ENCODE assay signal across 2 cellular contexts in the genomic region with DNA sequence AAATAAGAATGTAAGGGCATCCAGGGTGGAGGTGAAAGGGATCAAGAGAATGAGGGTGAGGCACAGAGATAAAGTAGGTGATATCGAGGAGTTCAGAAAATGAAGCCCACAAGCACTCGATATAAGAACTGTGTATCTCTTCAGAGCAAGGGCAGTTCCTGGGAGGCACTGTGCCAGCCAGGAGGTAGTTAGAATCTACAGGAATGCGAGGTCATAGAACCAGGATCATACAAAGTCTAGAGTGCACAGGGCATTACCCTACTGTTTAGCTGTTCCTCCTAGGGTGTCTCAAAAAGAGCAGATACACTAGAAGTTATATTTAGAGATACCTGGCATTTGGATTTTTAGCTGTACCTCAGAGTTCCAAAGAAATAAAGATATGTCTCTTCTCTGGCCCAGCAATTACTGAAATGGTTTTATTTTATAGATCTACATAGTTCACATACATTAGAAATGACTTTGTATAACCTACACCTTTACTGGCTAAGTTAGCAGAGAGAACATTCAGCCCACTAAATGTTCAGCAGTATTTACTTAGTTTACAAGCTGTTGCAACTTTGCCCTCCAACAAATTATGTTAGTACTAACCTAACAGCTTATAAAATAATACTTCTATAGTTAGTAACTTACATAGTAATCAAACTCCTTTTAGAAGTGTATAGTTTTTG.
TF ChIP-seq lines count a peak whose summit lies in the region.

No MANE protein-coding gene starts in this region.

TF ChIP-seq in HCT116, 20 proteins besides CTCF, POLR2A, EP300 and RAD21 (continued from another document):
- no peak for TF ChIP-seq ZBTB33 (IDR thresholded peaks at IDR 0.05; ENCODE audit: extremely low read depth, insufficient replicate concordance, low read length)
- no peak for TF ChIP-seq EZH2 (IDR thresholded peaks at IDR 0.05)

TF ChIP-seq in SK-N-SH treated with all-trans-retinoic acid at 6 μM for 48 hours, 23 proteins besides CTCF, POLR2A, EP300 and RAD21 (continued from another document):
- TF ChIP-seq, protein P1, sequence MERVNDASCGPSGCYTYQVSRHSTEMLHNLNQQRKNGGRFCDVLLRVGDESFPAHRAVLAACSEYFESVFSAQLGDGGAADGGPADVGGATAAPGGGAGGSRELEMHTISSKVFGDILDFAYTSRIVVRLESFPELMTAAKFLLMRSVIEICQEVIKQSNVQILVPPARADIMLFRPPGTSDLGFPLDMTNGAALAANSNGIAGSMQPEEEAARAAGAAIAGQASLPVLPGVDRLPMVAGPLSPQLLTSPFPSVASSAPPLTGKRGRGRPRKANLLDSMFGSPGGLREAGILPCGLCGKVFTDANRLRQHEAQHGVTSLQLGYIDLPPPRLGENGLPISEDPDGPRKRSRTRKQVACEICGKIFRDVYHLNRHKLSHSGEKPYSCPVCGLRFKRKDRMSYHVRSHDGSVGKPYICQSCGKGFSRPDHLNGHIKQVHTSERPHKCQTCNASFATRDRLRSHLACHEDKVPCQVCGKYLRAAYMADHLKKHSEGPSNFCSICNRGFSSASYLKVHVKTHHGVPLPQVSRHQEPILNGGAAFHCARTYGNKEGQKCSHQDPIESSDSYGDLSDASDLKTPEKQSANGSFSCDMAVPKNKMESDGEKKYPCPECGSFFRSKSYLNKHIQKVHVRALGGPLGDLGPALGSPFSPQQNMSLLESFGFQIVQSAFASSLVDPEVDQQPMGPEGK (CRISPR knock-in tag; IDR thresholded peaks at IDR 0.05; ENCODE audit: borderline replicate concordance): no peak
- TF ChIP-seq ZC3H10 (CRISPR knock-in tag; IDR thresholded peaks at IDR 0.05) (no peak), PPARA (CRISPR knock-in tag; IDR thresholded peaks at IDR 0.05; ENCODE audit: borderline replicate concordance) (no peak), BACH2 (CRISPR knock-in tag; IDR thresholded peaks at IDR 0.05; ENCODE audit: borderline replicate concordance) (no peak), ZFP3 (CRISPR knock-in tag; IDR thresholded peaks at IDR 0.05) (no peak), ESRRG (CRISPR knock-in tag; IDR thresholded peaks at IDR 0.05) (no peak)
